ENCODE assay signal across 8 cellular contexts in the genomic region with DNA sequence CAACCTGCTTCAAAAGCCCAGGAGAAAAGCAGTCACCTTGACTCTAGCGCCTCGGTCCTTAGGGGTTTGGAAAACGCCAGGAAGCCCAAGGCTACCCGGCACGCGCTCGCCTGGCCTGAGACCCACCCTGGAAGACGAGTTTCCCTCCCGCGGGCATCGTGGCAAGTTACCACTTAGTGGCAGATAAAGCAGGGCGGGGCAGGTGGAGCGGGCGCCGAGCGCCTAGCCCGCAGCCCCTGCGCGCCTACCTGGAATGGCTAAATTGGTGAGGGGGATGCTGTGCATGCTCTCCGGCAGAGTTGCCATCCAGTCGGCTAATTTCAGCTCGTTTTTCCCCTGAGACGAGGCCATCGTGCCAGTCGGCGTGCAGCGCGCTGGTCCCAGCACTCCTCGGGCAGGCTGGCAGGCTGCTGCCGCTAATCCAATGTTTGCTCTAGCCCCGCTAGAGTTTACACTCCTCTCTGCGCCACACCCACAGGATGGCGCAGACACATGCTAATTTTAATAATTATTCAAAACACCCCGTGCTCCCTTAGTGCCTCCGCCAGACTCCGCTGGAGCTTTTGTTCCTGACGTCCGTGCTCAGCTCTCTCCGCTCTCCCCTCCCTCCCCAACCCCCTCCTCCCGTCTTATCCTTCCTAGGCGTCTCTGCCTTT. TPM values are rescaled to one million over a fixed set of nuclear protein-coding genes. Genes with fewer than 3 reads are reported as not detected.
DNase-seq lines count a peak whose midpoint lies in the region; ATAC-seq, FAIRE-seq and TF ChIP-seq lines count a peak whose summit lies in the region.

A gene with protein sequence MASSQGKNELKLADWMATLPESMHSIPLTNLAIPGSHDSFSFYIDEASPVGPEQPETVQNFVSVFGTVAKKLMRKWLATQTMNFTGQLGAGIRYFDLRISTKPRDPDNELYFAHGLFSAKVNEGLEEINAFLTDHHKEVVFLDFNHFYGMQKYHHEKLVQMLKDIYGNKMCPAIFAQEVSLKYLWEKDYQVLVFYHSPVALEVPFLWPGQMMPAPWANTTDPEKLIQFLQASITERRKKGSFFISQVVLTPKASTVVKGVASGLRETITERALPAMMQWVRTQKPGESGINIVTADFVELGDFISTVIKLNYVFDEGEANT (minus strand): TSS at position 426 of the 656 bp plus-strand sequence. CDS start 75 bp downstream, at position 351.

- ATAC-seq in GM18505 (IDR thresholded peaks at IDR 0.05; ENCODE audit: unreplicated experiment) (no peak), HG03280 (IDR thresholded peaks at IDR 0.05; ENCODE audit: unreplicated experiment) (no peak)

- TF ChIP-seq CTCF in fibroblast of villous mesenchyme (IDR thresholded peaks at IDR 0.05; ENCODE audit: insufficient read depth, low read depth, low read length): no peak

- no peak for FAIRE-seq in RCC 7860 (lab: Jason Lieb, UNC)

- H3K9me3 ChIP-seq in ES-I3 (ENCODE audit: control insufficient read depth, insufficient read depth, low read length): no peaks in the 10 kb centered on the region

- H3K9ac ChIP-seq in ES-I3 (ENCODE audit: low read depth, low read length): peak within 1 kb of the TSS; percentile 63; the same call in 1 of the 2 replicates

- H3K4me3 ChIP-seq in fibroblast of villous mesenchyme (ENCODE audit: low read depth, low read length): peak within 1 kb of the TSS; percentile 32

- DNase-seq in NCI-H82 (lab: John Stamatoyannopoulos, UW) (peak; percentile 87), fibroblast of villous mesenchyme (ENCODE audit: low read depth) (no peak), occipital lobe (lab: John Stamatoyannopoulos, UW) (peak; percentile 29), RCC 7860 (ENCODE audit: low spot score) (no peak)
- no peak for DNase-seq in activated CD4-positive, alpha-beta T cell treated with anti-CD3 and anti-CD28 coated beads for 1 hour

- no peak for TF ChIP-seq POLR2A in GM18505 (IDR thresholded peaks at IDR 0.05; ENCODE audit: borderline replicate concordance, extremely low read depth, insufficient read depth, insufficient read length)

- H3K36me3 ChIP-seq in ES-I3 (ENCODE audit: insufficient read depth, low read length): no peaks in the 10 kb centered on the region

- H3K4me1 ChIP-seq in ES-I3 (ENCODE audit: insufficient read depth, low read length): peaks cover 7% of the 10 kb centered on the region

RNA-seq across cellular contexts. Expression of the gene that starts here (rescaled TPM):
- total RNA-seq in fibroblast of villous mesenchyme: 0.32 and 0.43 TPM in 2 replicates
- 6.4 TPM for total RNA-seq in occipital lobe

Comparison
In these comparisons a context has a peak if more than half of its experiments do, and no peak if none do; other contexts are left out.
1. DNase-seq: peak in NCI-H82 (single experiment) and occipital lobe (single experiment); none in fibroblast of villous mesenchyme (single experiment), activated CD4-positive, alpha-beta T cell treated with anti-CD3 and anti-CD28 coated beads for 1 hour (single experiment) and RCC 7860 (single experiment).